Comparison of ENCODE assay signal across 8 cellular contexts in genomic region chrX:139930923-139931645, GRCh38. TPM values are rescaled to one million over a fixed set of nuclear protein-coding genes. Genes with fewer than 3 reads are reported as not detected.
DNase-seq lines count a peak whose midpoint lies in the region; ATAC-seq and TF ChIP-seq lines count a peak whose summit lies in the region.

No MANE protein-coding gene starts in this region.

- H3K9me3 Mint-ChIP-seq in CD4-positive, CD25-positive, alpha-beta regulatory T cell: no peaks in the 10 kb centered on the region
- H3K9me3 Mint-ChIP-seq in WTC11: no peaks in the 10 kb centered on the region

- no peak for ATAC-seq in CD4-positive, CD25-positive, alpha-beta regulatory T cell (ENCODE audit: low read depth in 2 of 2)
- ATAC-seq in HG03432 (IDR thresholded peaks at IDR 0.05; ENCODE audit: unreplicated experiment): peak; percentile 8
- no peak; the same call in 1 of the 2 replicates for ATAC-seq in WTC11
- ATAC-seq in GM18873 (IDR thresholded peaks at IDR 0.05; ENCODE audit: low FRiP score, unreplicated experiment): no peak
- no peak for ATAC-seq in HG02981 (IDR thresholded peaks at IDR 0.05; ENCODE audit: unreplicated experiment)

- CTCF ChIA-PET in WTC11 (lab: Charles Lee): interaction anchor here (0.7 kb wide), 1 partner anchor 370 kb away, joined by 4 read pairs; no protein-coding TSS in a partner anchor

- POLR2A ChIA-PET in WTC11 (lab: Charles Lee): no interaction called here

- TF ChIP-seq EP300 in transverse colon (IDR thresholded peaks at IDR 0.05; ENCODE audit: low read depth): no peak

- H3K4me3 ChIP-seq in CD4-positive, CD25-positive, alpha-beta regulatory T cell (ENCODE audit: low read depth, low read length): peak overlapping the region; percentile 60
- H3K4me3 ChIP-seq in ectodermal cell (ENCODE audit: insufficient read depth, low read depth, low read length) (peak overlapping the region; percentile 49), mononuclear cell (ENCODE audit: low read length) (peak overlapping the region; percentile 60), transverse colon (peak overlapping the region; percentile 43 to 93 (median 77))

- peak; percentile 1 to 29 (median 20) for DNase-seq in CD4-positive, CD25-positive, alpha-beta regulatory T cell
- DNase-seq in WTC11 (ENCODE audit: low spot score) (no peak), transverse colon (peak; percentile 24)

- peak overlapping the region in 2 of 3 donors; percentile 31 to 43 for H3K27ac Mint-ChIP-seq in CD4-positive, CD25-positive, alpha-beta regulatory T cell
- H3K27ac Mint-ChIP-seq in WTC11: no peak overlapping the region

- H3K27ac ChIP-seq in CD4-positive, CD25-positive, alpha-beta regulatory T cell (ENCODE audit: insufficient read depth, low read length, poor library complexity, severe bottlenecking): no peak overlapping the region
- H3K27ac ChIP-seq in ectodermal cell (ENCODE audit: insufficient read depth, low read depth, low read length, poor library complexity, severe bottlenecking): no peak overlapping the region
- peak overlapping the region; percentile 98 for H3K27ac ChIP-seq in transverse colon

- H3K36me3 ChIP-seq in CD4-positive, CD25-positive, alpha-beta regulatory T cell (ENCODE audit: control insufficient read depth, insufficient read depth, low read length): no peaks in the 10 kb centered on the region
- H3K36me3 ChIP-seq in ectodermal cell (ENCODE audit: control insufficient read depth, insufficient read depth, low read length) (no peaks in the 10 kb centered on the region), transverse colon (no peaks in the 10 kb centered on the region)

- peak overlapping the region; percentile 66 to 86 (median 85) for H3K4me3 Mint-ChIP-seq in CD4-positive, CD25-positive, alpha-beta regulatory T cell
- peak overlapping the region; percentile 71 for H3K4me3 Mint-ChIP-seq in WTC11

- intact Hi-C loops in transverse colon (cut with DNase I; ENCODE audit: low total_unique reads): loop anchor here (1.0 kb wide), 1 partner anchor 17 kb away; no protein-coding TSS in a partner anchor

- in situ Hi-C loops in transverse colon (cut with MboI; ENCODE audit: low pct_ligation_motif_present in 1 of 4, low pct_unique_long_range_greater_than_20kb in 1 of 4, low sequenced_read_pairs in 3 of 4): no loop called here

- peaks cover under 1 to 23% (median 14%) of the 10 kb centered on the region in 4 donors for H3K4me1 Mint-ChIP-seq in CD4-positive, CD25-positive, alpha-beta regulatory T cell
- peaks cover 34% of the 10 kb centered on the region for H3K4me1 Mint-ChIP-seq in WTC11

- H3K27me3 Mint-ChIP-seq in CD4-positive, CD25-positive, alpha-beta regulatory T cell: no peaks in the 10 kb centered on the region
- no peaks in the 10 kb centered on the region; the same call in 1 of the 2 replicates for H3K27me3 Mint-ChIP-seq in WTC11 (ENCODE audit: low read depth)

- TF ChIP-seq CTCF in WTC11 (IDR thresholded peaks at IDR 0.05): no peak
- TF ChIP-seq CTCF in transverse colon (IDR thresholded peaks at IDR 0.05): no peak

- no peaks in the 10 kb centered on the region for H3K27me3 ChIP-seq in CD4-positive, CD25-positive, alpha-beta regulatory T cell (ENCODE audit: control insufficient read depth, insufficient read depth, low read length)
- H3K27me3 ChIP-seq in ectodermal cell (ENCODE audit: control insufficient read depth, insufficient read depth, low read length, poor library complexity, severe bottlenecking) (no peaks in the 10 kb centered on the region), mononuclear cell (ENCODE audit: insufficient read depth, low read length) (no peaks in the 10 kb centered on the region), transverse colon (no peaks in the 10 kb centered on the region)

- no peaks in the 10 kb centered on the region for H3K9me3 ChIP-seq in CD4-positive, CD25-positive, alpha-beta regulatory T cell (ENCODE audit: control insufficient read depth in 2 of 2, low read length in 2 of 2)
- H3K9me3 ChIP-seq in ectodermal cell (ENCODE audit: control insufficient read depth, low read length) (no peaks in the 10 kb centered on the region), mononuclear cell (ENCODE audit: low read depth, low read length) (no peaks in the 10 kb centered on the region), transverse colon (no peaks in the 10 kb centered on the region)

- H3K4me1 ChIP-seq in CD4-positive, CD25-positive, alpha-beta regulatory T cell (ENCODE audit: control insufficient read depth, insufficient read depth, low read length, poor library complexity, severe bottlenecking): peaks cover 16% of the 10 kb centered on the region
- H3K4me1 ChIP-seq in ectodermal cell (ENCODE audit: control insufficient read depth, insufficient read depth, low read length): no peaks in the 10 kb centered on the region
- peaks cover 16% of the 10 kb centered on the region for H3K4me1 ChIP-seq in mononuclear cell (ENCODE audit: insufficient read depth, low read length)
- H3K4me1 ChIP-seq in transverse colon: peaks cover 0 to 16% (median 2%) of the 10 kb centered on the region in 4 donors

- WGBS in ectodermal cell, 2 experiments: 2 to 4% methylated on average over 27 of the region's 27 CpGs
- WGBS in transverse colon (ENCODE audit: low coverage in 1 of 2), 2 donors: 0 to 39% methylated on average over 4 to 27 of the region's 27 CpGs

- no peak for TF ChIP-seq POLR2A in transverse colon (IDR thresholded peaks at IDR 0.05)

- H3K36me3 Mint-ChIP-seq in CD4-positive, CD25-positive, alpha-beta regulatory T cell: no peaks in the 10 kb centered on the region
- no peaks in the 10 kb centered on the region for H3K36me3 Mint-ChIP-seq in WTC11

TF ChIP-seq in WTC11, 78 proteins besides CTCF, POLR2A, EP300 and RAD21 (continues in another document):
- TF ChIP-seq ZNF317 (CRISPR knock-in tag; IDR thresholded peaks at IDR 0.05; ENCODE audit: borderline replicate concordance, low read depth) (no peak), HMGA2 (CRISPR knock-in tag; IDR thresholded peaks at IDR 0.05) (no peak), FOXP4 (CRISPR knock-in tag; IDR thresholded peaks at IDR 0.05) (no peak), ZNF219 (CRISPR knock-in tag; IDR thresholded peaks at IDR 0.05; ENCODE audit: borderline replicate concordance) (no peak), ZNF671 (CRISPR knock-in tag; IDR thresholded peaks at IDR 0.05) (no peak), OVOL2 (CRISPR knock-in tag; IDR thresholded peaks at IDR 0.05; ENCODE audit: borderline replicate concordance) (no peak), E2F4 (CRISPR knock-in tag; IDR thresholded peaks at IDR 0.05; ENCODE audit: borderline replicate concordance, low read depth) (no peak), IRF2 (CRISPR knock-in tag; IDR thresholded peaks at IDR 0.05; ENCODE audit: borderline replicate concordance, low read depth) (no peak), ZBTB43 (CRISPR knock-in tag; IDR thresholded peaks at IDR 0.05) (no peak), ESRRA (CRISPR knock-in tag; IDR thresholded peaks at IDR 0.05; ENCODE audit: borderline replicate concordance) (no peak)

RNA-seq across cellular contexts. Expression of gene ATP11C, which starts 1.8 kb away (rescaled TPM):
- 19.4 TPM for total RNA-seq in CD4-positive, CD25-positive, alpha-beta regulatory T cell
- 1 to 10 TPM; 2.9 to 4.6 (median 4.2) TPM for polyA plus RNA-seq in CD4-positive, CD25-positive, alpha-beta regulatory T cell
- total RNA-seq in WTC11 (2021) (33.6 to 41.0 TPM (median 38.6 TPM) in 3 replicates), mononuclear cell (20.1 TPM), transverse colon (10 to 100 TPM in 3 of 4 donors, 1 to 10 TPM in 1; 6.4 to 26.0 (median 15.4) TPM)
- polyA plus RNA-seq in ectodermal cell (2013, experiment 1 of 4): 28.6 TPM
- 26.1 TPM for polyA plus RNA-seq in ectodermal cell (2013, experiment 2 of 4)
- 29.0 TPM for polyA plus RNA-seq in ectodermal cell (2013, experiment 3 of 4)
- polyA plus RNA-seq in ectodermal cell (2013, experiment 4 of 4): 27.2 TPM

RNA-seq across cellular contexts. Expression of gene CXorf66, which starts 34.2 kb away (rescaled TPM):
- total RNA-seq in CD4-positive, CD25-positive, alpha-beta regulatory T cell: not detected
- polyA plus RNA-seq in CD4-positive, CD25-positive, alpha-beta regulatory T cell: not detected
- not detected in 3 replicates for total RNA-seq in WTC11 (2021)
- not detected for polyA plus RNA-seq in ectodermal cell (2013, experiment 1 of 4)
- not detected for polyA plus RNA-seq in ectodermal cell (2013, experiment 2 of 4)
- not detected for polyA plus RNA-seq in ectodermal cell (2013, experiment 3 of 4)
- polyA plus RNA-seq in ectodermal cell (2013, experiment 4 of 4): not detected
- total RNA-seq in mononuclear cell: not detected
- not detected for total RNA-seq in transverse colon

Comparison
In these comparisons a context has a peak if more than half of its experiments do, and no peak if none do; other contexts are left out.
1. H3K27ac ChIP-seq: peak in transverse colon (4 of 4); none in CD4-positive, CD25-positive, alpha-beta regulatory T cell (single experiment) and ectodermal cell (single experiment).
2. Peak in every context shown above with its lines, with median percentiles within 50 percentile points of each other: H3K4me3 ChIP-seq.